In the genomic region with DNA sequence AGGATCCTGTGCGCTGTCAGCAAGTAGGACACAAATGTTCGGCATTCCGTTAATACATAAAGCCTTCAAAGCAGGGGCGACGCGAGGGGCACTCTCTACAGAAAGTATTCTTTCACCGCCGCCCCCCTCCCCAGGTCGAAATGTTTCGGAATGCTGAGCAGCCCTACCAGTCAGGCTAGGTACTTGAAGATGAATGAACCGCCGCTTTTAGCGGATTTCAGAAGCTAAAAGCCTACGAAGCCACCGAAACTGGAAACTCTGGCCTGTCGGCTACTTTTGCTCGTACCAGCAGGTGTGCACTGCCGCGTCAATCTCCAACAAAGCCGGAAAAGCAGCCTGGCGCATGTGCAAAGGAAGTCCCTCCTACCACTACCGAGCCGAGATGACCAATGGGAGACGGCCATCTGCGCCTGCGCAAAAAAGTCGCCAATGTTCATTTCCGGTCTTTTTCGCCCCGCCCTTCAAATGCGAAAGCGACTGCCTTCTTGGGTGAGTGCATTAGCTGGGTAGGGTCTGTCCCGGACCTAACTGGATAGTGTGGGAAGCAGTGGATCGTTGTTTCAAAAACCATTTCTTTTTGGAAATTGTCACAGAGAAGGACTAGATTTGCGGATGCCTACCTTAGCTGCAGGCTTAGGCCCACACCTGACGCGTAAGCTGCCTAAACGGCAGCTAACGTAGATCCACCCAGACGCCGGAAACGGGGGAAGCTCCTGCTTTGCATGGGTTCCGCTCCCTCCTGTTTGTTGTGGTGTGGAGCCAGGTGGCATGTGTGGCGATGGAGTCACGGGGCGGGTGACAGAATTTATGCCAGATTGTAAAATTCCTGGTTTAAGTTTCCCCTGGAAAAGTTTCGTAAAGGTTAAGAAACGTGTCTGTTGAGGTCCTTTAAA, we compare ENCODE assay signal across 8 cellular contexts. TPM values are rescaled to one million over a fixed set of nuclear protein-coding genes. Genes with fewer than 3 reads are reported as not detected.
DNase-seq lines count a peak whose midpoint lies in the region; ATAC-seq and TF ChIP-seq lines count a peak whose summit lies in the region.

TSS of gene WDR5B (minus strand) at position 301 of the 893 bp plus-strand sequence. CDS start 534 bp downstream, outside the sequence.

- peak; percentile 41 for TF ChIP-seq RAD21 in neural cell (conservative IDR thresholded peaks at IDR 0.05)

- peak within 1 kb of the TSS; percentile 94 for H3K4me3 Mint-ChIP-seq in activated T-cell treated with anti-CD3 and anti-CD28 coated beads, Interleukin-2, amount 50 U/mL, for 24 hours

- peak within 1 kb of the TSS; percentile 99 for H3K27ac Mint-ChIP-seq in activated T-cell treated with anti-CD3 and anti-CD28 coated beads, Interleukin-2, amount 50 U/mL, for 24 hours

- DNase-seq in D341Med (ENCODE audit: low spot score) (peak; percentile 96), fibroblast of pulmonary artery (ENCODE audit: low read depth) (peak; percentile 98), NCI-H524 (lab: John Stamatoyannopoulos, UW) (no peak)
- peak; percentile 99 for DNase-seq in activated T-cell treated with anti-CD3 and anti-CD28 coated beads, Interleukin-2, amount 50 U/mL, for 24 hours

- H3K9me3 ChIP-seq in neural cell (ENCODE audit: low read length): no peaks in the 10 kb centered on the region
- H3K9me3 ChIP-seq in subcutaneous abdominal adipose tissue (ENCODE audit: control insufficient read depth in 5 of 5, low read length in 5 of 5): no peaks in the 10 kb centered on the region

- H3K9ac ChIP-seq in KMS-11 (peak within 1 kb of the TSS; percentile 76), neural cell (ENCODE audit: low read length) (peak within 1 kb of the TSS; percentile 82), subcutaneous abdominal adipose tissue (ENCODE audit: low read length in 5 of 5) (peak within 1 kb of the TSS; percentile 81 to 97 (median 93))

- no peaks in the 10 kb centered on the region for H4K20me1 ChIP-seq in KMS-11 (ENCODE audit: insufficient read depth)
- no peaks in the 10 kb centered on the region for H4K20me1 ChIP-seq in neural cell (ENCODE audit: insufficient read depth)

- H3K27me3 ChIP-seq in KMS-11 (ENCODE audit: insufficient read depth, low read depth) (no peaks in the 10 kb centered on the region), neural cell (ENCODE audit: insufficient read depth, low read depth, low read length) (no peaks in the 10 kb centered on the region), subcutaneous abdominal adipose tissue (ENCODE audit: control insufficient read depth in 5 of 5, insufficient read depth in 4 of 5, low read length in 5 of 5) (no peaks in the 10 kb centered on the region)

- peak within 1 kb of the TSS; percentile 65 for H2AFZ ChIP-seq in KMS-11 (ENCODE audit: low read depth)
- peak within 1 kb of the TSS; percentile 84 for H2AFZ ChIP-seq in neural cell (ENCODE audit: low read depth, low read length)

- H3K36me3 Mint-ChIP-seq in activated T-cell treated with anti-CD3 and anti-CD28 coated beads, Interleukin-2, amount 50 U/mL, for 24 hours (ENCODE audit: low read depth): peaks cover 71% of the 10 kb centered on the region

- H3K9me3 Mint-ChIP-seq in activated T-cell treated with anti-CD3 and anti-CD28 coated beads, Interleukin-2, amount 50 U/mL, for 24 hours: no peaks in the 10 kb centered on the region

- ATAC-seq in GM21717 (IDR thresholded peaks at IDR 0.05; ENCODE audit: unreplicated experiment): peak; percentile 85

- TF ChIP-seq CTCF in KMS-11 (conservative IDR thresholded peaks at IDR 0.05; ENCODE audit: low read depth, low read length) (no peak; the same call in 1 of the 2 replicates), fibroblast of pulmonary artery (IDR thresholded peaks at IDR 0.05; ENCODE audit: low read length, missing control alignments) (no peak), neural cell (IDR thresholded peaks at IDR 0.05; ENCODE audit: poor library complexity, severe bottlenecking) (peak; percentile 44)

- peak within 1 kb of the TSS; percentile 88 for H3K4me2 ChIP-seq in KMS-11
- H3K4me2 ChIP-seq in neural cell (ENCODE audit: low read length): peak within 1 kb of the TSS; percentile 93

- H3K4me1 ChIP-seq in KMS-11 (ENCODE audit: low read depth, poor library complexity, severe bottlenecking): peaks cover 24% of the 10 kb centered on the region
- H3K4me1 ChIP-seq in subcutaneous abdominal adipose tissue (ENCODE audit: control insufficient read depth in 5 of 5, insufficient read depth in 5 of 5, low read length in 5 of 5): peaks cover 0 to 33% (median 28%) of the 10 kb centered on the region in 5 donors

- H3K27me3 Mint-ChIP-seq in activated T-cell treated with anti-CD3 and anti-CD28 coated beads, Interleukin-2, amount 50 U/mL, for 24 hours: no peaks in the 10 kb centered on the region

- peak within 1 kb of the TSS; percentile 96 for H3K27ac ChIP-seq in KMS-11
- peak within 1 kb of the TSS; percentile 91 for H3K27ac ChIP-seq in neural cell (ENCODE audit: low read length)
- peak within 1 kb of the TSS; percentile 92 for H3K27ac ChIP-seq in subcutaneous abdominal adipose tissue (ENCODE audit: low read depth, low read length)

- H3K79me2 ChIP-seq in KMS-11 (ENCODE audit: insufficient read depth, low read depth): 0 out of 2 replicates have a peak, but pooled peaks cover 8% of the 10 kb centered on the region
- H3K79me2 ChIP-seq in neural cell (replicated peaks; ENCODE audit: insufficient read depth, low read length): peaks cover 32% of the 10 kb centered on the region

- H3K4me3 ChIP-seq in KMS-11 (IDR thresholded peaks at IDR 0.05; ENCODE audit: insufficient read depth, low read depth, low read length) (peak within 1 kb of the TSS; percentile 98), fibroblast of pulmonary artery (replicated peaks; ENCODE audit: low read depth, low read length) (peak within 1 kb of the TSS; percentile 71), neural cell (ENCODE audit: low read length) (peak within 1 kb of the TSS; percentile 80), subcutaneous abdominal adipose tissue (ENCODE audit: low read depth in 1 of 5, low read length in 5 of 5) (peak within 1 kb of the TSS; percentile 87 to 100 (median 95))

- no peaks in the 10 kb centered on the region for H3K36me3 ChIP-seq in KMS-11 (ENCODE audit: insufficient read depth)
- no peaks in the 10 kb centered on the region for H3K36me3 ChIP-seq in neural cell (ENCODE audit: insufficient read depth, low read length)
- peaks cover 0 to 5% (median 3%) of the 10 kb centered on the region in 5 donors for H3K36me3 ChIP-seq in subcutaneous abdominal adipose tissue (ENCODE audit: control insufficient read depth in 5 of 5, insufficient read depth in 5 of 5, low read length in 5 of 5)

- TF ChIP-seq EP300 in neural cell (conservative IDR thresholded peaks at IDR 0.05; ENCODE audit: poor library complexity, severe bottlenecking): peak; percentile 77

- no peaks in the 10 kb centered on the region for H3K9me2 ChIP-seq in neural cell (ENCODE audit: insufficient read depth, low read length)

- no peaks in the 10 kb centered on the region for H3F3A ChIP-seq in neural cell (ENCODE audit: insufficient read depth, low read length, poor library complexity, severe bottlenecking)

- peaks cover 57% of the 10 kb centered on the region for H3K4me1 Mint-ChIP-seq in activated T-cell treated with anti-CD3 and anti-CD28 coated beads, Interleukin-2, amount 50 U/mL, for 24 hours (ENCODE audit: low read depth)

TF ChIP-seq in neural cell, 6 proteins besides CTCF, POLR2A, EP300 and RAD21:
- TF ChIP-seq SMC3 (conservative IDR thresholded peaks at IDR 0.05; ENCODE audit: poor library complexity) (peak; percentile 51), POLR2AphosphoS5 (IDR thresholded peaks at IDR 0.05) (peak; percentile 92), EZH2 (IDR thresholded peaks at IDR 0.05; ENCODE audit: borderline replicate concordance, insufficient read depth, low read length, poor library complexity, severe bottlenecking) (no peak), MXI1 (conservative IDR thresholded peaks at IDR 0.05; ENCODE audit: poor library complexity, severe bottlenecking) (peak; percentile 94), REST (IDR thresholded peaks at IDR 0.05; ENCODE audit: borderline replicate concordance) (peak; percentile 91), TAF1 (IDR thresholded peaks at IDR 0.05; ENCODE audit: low read depth) (peak; percentile 88)

RNA-seq across cellular contexts. Expression of gene WDR5B, which starts in this region (rescaled TPM):
- 6.9 and 8.4 TPM in 2 replicates for polyA plus RNA-seq in neural cell
- 11.4 and 11.5 TPM in 2 replicates for polyA minus RNA-seq in neural cell

Comparison
In these comparisons a context has a peak if more than half of its experiments do, and no peak if none do; other contexts are left out.
1. DNase-seq: peak in D341Med (single experiment), activated T-cell treated with anti-CD3 and anti-CD28 coated beads, Interleukin-2, amount 50 U/mL, for 24 hours (single experiment) and fibroblast of pulmonary artery (single experiment); none in NCI-H524 (0 of 2).
2. Peak in every context shown above with its lines, with median percentiles within 50 percentile points of each other: H3K27ac ChIP-seq, H3K4me3 ChIP-seq and H3K9ac ChIP-seq.